Comparison of ENCODE assay signal across 1 cellular context in the genomic region with DNA sequence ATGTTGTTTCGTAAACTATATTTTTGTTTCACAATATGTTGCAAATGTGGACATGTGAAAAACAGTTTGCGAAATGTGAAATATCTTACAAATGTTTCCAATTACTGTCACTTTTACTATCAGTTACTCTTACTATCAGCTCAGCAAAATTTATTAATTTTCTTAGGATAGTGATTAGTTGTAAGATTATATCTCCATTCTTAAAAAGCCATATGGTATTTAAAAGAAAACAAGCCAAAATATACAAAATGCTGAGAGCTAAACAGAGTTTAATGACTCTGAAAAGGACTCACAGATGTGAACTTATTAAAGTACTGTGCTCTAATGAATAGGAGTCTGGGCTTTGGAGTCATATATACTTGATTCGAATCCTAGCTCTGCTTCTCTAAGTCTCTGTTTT.
TF ChIP-seq lines count a peak whose summit lies in the region.

No MANE protein-coding gene starts in this region.

TF ChIP-seq in SK-N-SH treated with all-trans-retinoic acid at 6 μM for 48 hours, 23 proteins besides CTCF, POLR2A, EP300 and RAD21 (continued from another document):
- TF ChIP-seq, protein P1, sequence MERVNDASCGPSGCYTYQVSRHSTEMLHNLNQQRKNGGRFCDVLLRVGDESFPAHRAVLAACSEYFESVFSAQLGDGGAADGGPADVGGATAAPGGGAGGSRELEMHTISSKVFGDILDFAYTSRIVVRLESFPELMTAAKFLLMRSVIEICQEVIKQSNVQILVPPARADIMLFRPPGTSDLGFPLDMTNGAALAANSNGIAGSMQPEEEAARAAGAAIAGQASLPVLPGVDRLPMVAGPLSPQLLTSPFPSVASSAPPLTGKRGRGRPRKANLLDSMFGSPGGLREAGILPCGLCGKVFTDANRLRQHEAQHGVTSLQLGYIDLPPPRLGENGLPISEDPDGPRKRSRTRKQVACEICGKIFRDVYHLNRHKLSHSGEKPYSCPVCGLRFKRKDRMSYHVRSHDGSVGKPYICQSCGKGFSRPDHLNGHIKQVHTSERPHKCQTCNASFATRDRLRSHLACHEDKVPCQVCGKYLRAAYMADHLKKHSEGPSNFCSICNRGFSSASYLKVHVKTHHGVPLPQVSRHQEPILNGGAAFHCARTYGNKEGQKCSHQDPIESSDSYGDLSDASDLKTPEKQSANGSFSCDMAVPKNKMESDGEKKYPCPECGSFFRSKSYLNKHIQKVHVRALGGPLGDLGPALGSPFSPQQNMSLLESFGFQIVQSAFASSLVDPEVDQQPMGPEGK (CRISPR knock-in tag; IDR thresholded peaks at IDR 0.05; ENCODE audit: borderline replicate concordance) = no peak
- no peak for TF ChIP-seq GLIS3 (CRISPR knock-in tag; IDR thresholded peaks at IDR 0.05)
- no peak for TF ChIP-seq OSR1 (CRISPR knock-in tag; IDR thresholded peaks at IDR 0.05)
- no peak for TF ChIP-seq CSDC2 (CRISPR knock-in tag; IDR thresholded peaks at IDR 0.05)
- TF ChIP-seq ZNF565 (CRISPR knock-in tag; conservative IDR thresholded peaks at IDR 0.05; ENCODE audit: low read depth) = no peak
- TF ChIP-seq ZNF70 (CRISPR knock-in tag; IDR thresholded peaks at IDR 0.05) = no peak
- no peak for TF ChIP-seq BACH2 (CRISPR knock-in tag; IDR thresholded peaks at IDR 0.05; ENCODE audit: borderline replicate concordance)
- no peak for TF ChIP-seq PPARA (CRISPR knock-in tag; IDR thresholded peaks at IDR 0.05; ENCODE audit: borderline replicate concordance)
- TF ChIP-seq TOX (CRISPR knock-in tag; IDR thresholded peaks at IDR 0.05; ENCODE audit: borderline replicate concordance) = no peak
- TF ChIP-seq SNAI2 (CRISPR knock-in tag; IDR thresholded peaks at IDR 0.05) = peak; percentile 60; the same call in 1 of the 2 replicates
- TF ChIP-seq ZFP30 (CRISPR knock-in tag; IDR thresholded peaks at IDR 0.05) = no peak
- TF ChIP-seq, protein P2, sequence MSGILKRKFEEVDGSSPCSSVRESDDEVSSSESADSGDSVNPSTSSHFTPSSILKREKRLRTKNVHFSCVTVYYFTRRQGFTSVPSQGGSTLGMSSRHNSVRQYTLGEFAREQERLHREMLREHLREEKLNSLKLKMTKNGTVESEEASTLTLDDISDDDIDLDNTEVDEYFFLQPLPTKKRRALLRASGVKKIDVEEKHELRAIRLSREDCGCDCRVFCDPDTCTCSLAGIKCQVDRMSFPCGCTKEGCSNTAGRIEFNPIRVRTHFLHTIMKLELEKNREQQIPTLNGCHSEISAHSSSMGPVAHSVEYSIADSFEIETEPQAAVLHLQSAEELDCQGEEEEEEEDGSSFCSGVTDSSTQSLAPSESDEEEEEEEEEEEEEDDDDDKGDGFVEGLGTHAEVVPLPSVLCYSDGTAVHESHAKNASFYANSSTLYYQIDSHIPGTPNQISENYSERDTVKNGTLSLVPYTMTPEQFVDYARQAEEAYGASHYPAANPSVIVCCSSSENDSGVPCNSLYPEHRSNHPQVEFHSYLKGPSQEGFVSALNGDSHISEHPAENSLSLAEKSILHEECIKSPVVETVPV (CRISPR knock-in tag; IDR thresholded peaks at IDR 0.05) = 0 out of 2 replicates have a peak, but pooled peaks have one; percentile 27
- no peak for TF ChIP-seq ARNTL (CRISPR knock-in tag; IDR thresholded peaks at IDR 0.05; ENCODE audit: borderline replicate concordance, low read depth)
- TF ChIP-seq ISL1 (CRISPR knock-in tag; IDR thresholded peaks at IDR 0.05) = peak; percentile 44
- no peak for TF ChIP-seq RARB (CRISPR knock-in tag; IDR thresholded peaks at IDR 0.05)
- no peak for TF ChIP-seq ZC3H10 (CRISPR knock-in tag; IDR thresholded peaks at IDR 0.05)
- TF ChIP-seq POU6F1 (CRISPR knock-in tag; IDR thresholded peaks at IDR 0.05; ENCODE audit: borderline replicate concordance, low read depth) = no peak
- no peak for TF ChIP-seq ZFP3 (CRISPR knock-in tag; IDR thresholded peaks at IDR 0.05)
- TF ChIP-seq TSHZ2 (CRISPR knock-in tag; IDR thresholded peaks at IDR 0.05) = peak; percentile 91; the same call in 1 of the 2 replicates
- no peak for TF ChIP-seq ESRRG (CRISPR knock-in tag; IDR thresholded peaks at IDR 0.05)
